Comparison of ENCODE assay signal across 8 cellular contexts in the genomic region with DNA sequence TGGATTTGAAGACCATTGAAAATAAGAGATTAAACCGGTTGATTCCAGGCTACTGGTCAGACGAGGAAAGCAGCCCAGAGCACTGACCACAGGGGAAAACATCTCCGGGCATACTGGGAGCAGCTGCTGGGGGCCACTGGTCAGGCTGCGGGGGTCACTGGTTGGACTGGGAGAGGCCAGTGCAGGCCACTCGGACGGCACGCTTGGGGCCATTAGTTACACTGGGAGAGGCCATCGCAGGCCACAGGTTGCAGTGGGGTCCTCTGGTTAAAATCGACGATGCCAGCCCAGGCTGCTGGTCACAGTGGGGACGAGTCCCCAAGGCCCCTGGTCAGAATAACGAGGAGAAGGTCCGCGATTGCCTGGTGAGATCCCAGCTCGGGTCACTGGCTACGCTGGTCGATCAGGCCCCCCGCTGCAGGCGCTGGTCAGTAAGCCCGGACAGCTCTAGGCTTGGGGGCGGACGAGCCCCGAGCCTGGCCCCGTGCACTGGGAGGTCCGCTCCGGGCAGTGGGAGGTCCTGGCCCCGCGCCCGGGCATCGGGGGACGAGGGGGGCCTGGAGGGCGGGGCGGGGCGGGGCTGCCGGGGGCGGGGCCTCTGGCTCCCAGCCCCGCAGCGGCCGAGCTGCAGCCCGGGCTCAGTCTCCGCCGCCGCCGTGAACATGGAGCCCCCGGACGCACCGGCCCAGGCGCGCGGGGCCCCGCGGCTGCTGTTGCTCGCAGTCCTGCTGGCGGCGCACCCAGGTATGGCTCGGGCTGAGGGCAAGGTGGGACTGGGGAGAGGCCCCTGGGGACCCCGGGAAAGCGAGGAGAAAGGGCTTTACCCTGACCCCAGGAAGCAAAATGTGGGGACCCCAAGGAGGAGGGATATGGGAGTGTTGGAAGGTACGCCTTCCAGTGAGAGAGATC. TPM values are rescaled to one million over a fixed set of nuclear protein-coding genes. Genes with fewer than 3 reads are reported as not detected.
DNase-seq lines count a peak whose midpoint lies in the region; ATAC-seq, FAIRE-seq and TF ChIP-seq lines count a peak whose summit lies in the region.

A gene with protein sequence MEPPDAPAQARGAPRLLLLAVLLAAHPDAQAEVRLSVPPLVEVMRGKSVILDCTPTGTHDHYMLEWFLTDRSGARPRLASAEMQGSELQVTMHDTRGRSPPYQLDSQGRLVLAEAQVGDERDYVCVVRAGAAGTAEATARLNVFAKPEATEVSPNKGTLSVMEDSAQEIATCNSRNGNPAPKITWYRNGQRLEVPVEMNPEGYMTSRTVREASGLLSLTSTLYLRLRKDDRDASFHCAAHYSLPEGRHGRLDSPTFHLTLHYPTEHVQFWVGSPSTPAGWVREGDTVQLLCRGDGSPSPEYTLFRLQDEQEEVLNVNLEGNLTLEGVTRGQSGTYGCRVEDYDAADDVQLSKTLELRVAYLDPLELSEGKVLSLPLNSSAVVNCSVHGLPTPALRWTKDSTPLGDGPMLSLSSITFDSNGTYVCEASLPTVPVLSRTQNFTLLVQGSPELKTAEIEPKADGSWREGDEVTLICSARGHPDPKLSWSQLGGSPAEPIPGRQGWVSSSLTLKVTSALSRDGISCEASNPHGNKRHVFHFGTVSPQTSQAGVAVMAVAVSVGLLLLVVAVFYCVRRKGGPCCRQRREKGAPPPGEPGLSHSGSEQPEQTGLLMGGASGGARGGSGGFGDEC (plus strand): TSS at position 641 of the 909 bp plus-strand sequence. CDS start 22 bp downstream, at position 663.

- FAIRE-seq in GM12878 (lab: Jason Lieb, UNC) = no peak

- in situ Hi-C loops in GM12878 (cut with MboI) = no loop called here

- SMC1A ChIA-PET in GM12878 (lab: Charles Lee; ENCODE audit: uncharacterized antibody, unreplicated experiment) = interaction anchor here (1.3 kb wide), 1 partner anchor 118 kb away, joined by 4 read pairs; no protein-coding TSS in a partner anchor

- TF ChIP-seq POLR2A in GM12878 (IDR thresholded peaks at IDR 0.05; ENCODE audit: low read depth, low read length) = no peak

- no TSS peak for BruUV-seq in GM12878 (replicated peaks; lab: Mats Ljungman, UMichigan)

- no peaks in the 10 kb centered on the region for H3K4me1 ChIP-seq in GM12878 (ENCODE audit: control insufficient read depth, insufficient read depth, low read length)
- H3K4me1 ChIP-seq in right cardiac atrium (ENCODE audit: control insufficient read depth, insufficient read depth, low read length) = peaks cover 4% of the 10 kb centered on the region

- peak within 1 kb of the TSS in 2 of 7 donors; percentile 8 to 19 for H3K27ac Mint-ChIP-seq in CD14-positive monocyte

- H3K36me3 ChIP-seq in GM12878 (ENCODE audit: control insufficient read depth in 2 of 2, insufficient read depth in 2 of 2, low read length in 1 of 2) = no peaks in the 10 kb centered on the region

- CTCF ChIA-PET in GM12878 (lab: Yijun Ruan, JAX) = interaction anchor here (3.7 kb wide), 1 partner anchor 85 kb away, joined by 16 read pairs; no protein-coding TSS in a partner anchor

- peak; percentile 49 for ATAC-seq in GM12878
- ATAC-seq in right cardiac atrium = peak; percentile 89 to 94
- no peak for ATAC-seq in GM21529 (IDR thresholded peaks at IDR 0.05; ENCODE audit: unreplicated experiment)
- ATAC-seq in HG02852 (IDR thresholded peaks at IDR 0.05; ENCODE audit: unreplicated experiment) = no peak
- no peak for ATAC-seq in GM19455 (IDR thresholded peaks at IDR 0.05; ENCODE audit: unreplicated experiment)

- H3K9me3 ChIP-seq in GM12878 (replicated peaks; ENCODE audit: control insufficient read depth, insufficient read depth, low read length) (no peaks in the 10 kb centered on the region), right cardiac atrium (ENCODE audit: control insufficient read depth, low read length) (no peaks in the 10 kb centered on the region)

- H3K27ac ChIP-seq in GM12878 (ENCODE audit: control insufficient read depth, insufficient read depth) (no peak within 1 kb of the TSS), right cardiac atrium (ENCODE audit: low read length) (peak within 1 kb of the TSS; percentile 67)

- no peak within 1 kb of the TSS for H3K4me3 ChIP-seq in GM12878
- peak within 1 kb of the TSS; percentile 66 for H3K4me3 ChIP-seq in right cardiac atrium (ENCODE audit: low read length)

- RAD21 ChIA-PET in GM12878 (lab: Charles Lee; ENCODE audit: unreplicated experiment) = interaction anchor here (1.6 kb wide), 1 partner anchor 119 kb away, joined by 5 read pairs; no protein-coding TSS in a partner anchor

- 7% methylated on average over 43 of the region's 59 CpGs for WGBS in GM12878 (ENCODE audit: insufficient coverage, insufficient replicate concordance, low lambda C conversion rate, missing lambda C conversion rate)
- WGBS in right cardiac atrium = 1% methylated on average over 59 of the region's 59 CpGs

- intact Hi-C loops in CD14-positive monocyte (cut with micrococcal nuclease) (no loop called here), GM12878 (cut with micrococcal nuclease; ENCODE audit: unreplicated experiment) (no loop called here), right cardiac atrium (cut with DNase I) (loop anchor here in 1 of 4 donors (5.0 kb wide), 1 partner anchor 34 kb away; no protein-coding TSS in a partner anchor), posterior vena cava (cut with DNase I) (loop anchor here in 1 of 2 donors (5.0 kb wide), 1 partner anchor 34 kb away; no protein-coding TSS in a partner anchor)

- no peak within 1 kb of the TSS for H3K4me2 ChIP-seq in GM12878 (ENCODE audit: control insufficient read depth, insufficient read depth)

- H3K9ac ChIP-seq in GM12878 (ENCODE audit: control insufficient read depth, insufficient read depth, low read length) = no peak within 1 kb of the TSS

- no peaks in the 10 kb centered on the region; a peak in 2 of 4 replicates for H3K27me3 ChIP-seq in GM12878 (replicated peaks in 1 of 2; ENCODE audit: control insufficient read depth in 2 of 2, insufficient read depth in 2 of 2, low read length in 1 of 2)
- no peaks in the 10 kb centered on the region for H3K27me3 ChIP-seq in right cardiac atrium (ENCODE audit: control insufficient read depth, insufficient read depth)

- no peak for TF ChIP-seq CTCF in CD14-positive monocyte (IDR thresholded peaks at IDR 0.05)
- TF ChIP-seq CTCF in GM12878 (IDR thresholded peaks at IDR 0.05 in 2 of 3, conservative IDR thresholded peaks at IDR 0.05 in 1 of 3; ENCODE audit: control insufficient read depth in 2 of 3, extremely low read depth in 1 of 3, insufficient read depth in 1 of 3, low read depth in 3 of 3, low read length in 3 of 3) = no peak

- POLR2A ChIA-PET in GM12878 (lab: Charles Lee) = no interaction called here

- no peaks in the 10 kb centered on the region for H3K79me2 ChIP-seq in GM12878 (ENCODE audit: control insufficient read depth, insufficient read depth, low read length)

- DNase-seq in CD14-positive monocyte (ENCODE audit: low spot score) = no peak
- peak; percentile 70 for DNase-seq in M059J (ENCODE audit: low read depth)
- DNase-seq in GM12878 (ENCODE audit: low read depth, low spot score) = no peak
- DNase-seq in right cardiac atrium = peak; percentile 84 to 96 (median 95)
- peak; percentile 87 for DNase-seq in posterior vena cava (ENCODE audit: low spot score)

- peaks cover 21 to 32% (median 22%) of the 10 kb centered on the region in 3 donors for H3K27me3 Mint-ChIP-seq in CD14-positive monocyte (ENCODE audit: low read depth in 3 of 3)

- no peak for TF ChIP-seq RAD21 in GM12878 (IDR thresholded peaks at IDR 0.05; ENCODE audit: insufficient read depth, low read depth, low read length)

- H3K36me3 Mint-ChIP-seq in CD14-positive monocyte = no peaks in the 10 kb centered on the region

- H2AFZ ChIP-seq in GM12878 (ENCODE audit: control insufficient read depth, low read depth, low read length) = no peak within 1 kb of the TSS

- H3K9me3 Mint-ChIP-seq in CD14-positive monocyte = peaks cover 0 to 10% (median 4%) of the 10 kb centered on the region in 7 donors

- no peaks in the 10 kb centered on the region for H4K20me1 ChIP-seq in GM12878 (ENCODE audit: control insufficient read depth, insufficient read depth)

- H3K4me3 Mint-ChIP-seq in CD14-positive monocyte = peak within 1 kb of the TSS; percentile 65 to 84

- peaks cover 12% of the 10 kb centered on the region for H3K4me1 Mint-ChIP-seq in CD14-positive monocyte

- no peak for TF ChIP-seq EP300 in GM12878 (IDR thresholded peaks at IDR 0.05; ENCODE audit: borderline replicate concordance in 1 of 2, control insufficient read depth in 1 of 2, low read depth in 2 of 2, low read length in 2 of 2)

TF ChIP-seq in GM12878, 131 proteins besides CTCF, POLR2A, EP300 and RAD21 (continues in another document):
- no peak for TF ChIP-seq FOXK2 (IDR thresholded peaks at IDR 0.05)

RNA-seq across cellular contexts. Expression of the gene that starts here (rescaled TPM):
- polyA plus RNA-seq in CD14-positive monocyte (not detected), GM12878 (2011; rRNA removed) (not detected in 2 replicates), GM12878 (2014; fragmentation: Illumina TruSeq; extraction: Trizol) (not detected in 2 replicates), GM12878 (2014; fragmentation: Nextera tagmentation; extraction: Ambion mirVana) (not detected), GM12878 (2014; rRNA removed) (not detected in 2 replicates), GM12878 (2016; fragmentation: Nextera tagmentation; extraction: Ambion mirVana) (under 1 TPM in 1 of 2 experiments, not detected in 1; 0.10 TPM), right cardiac atrium (107 TPM)
- total RNA-seq in M059J (2014; rRNA removed; shearing (Covaris generic)) = 23.3 and 49.5 TPM in 2 replicates
- total RNA-seq in GM12878 (2013; cell fraction: nucleolus; rRNA removed) = not detected in 2 replicates
- total RNA-seq in GM12878 (2014; rRNA removed) (not detected in 2 replicates), GM12878 (2014; rRNA removed; fragmentation: Illumina TruSeq; extraction: Trizol) (not detected in 2 replicates), GM12878 (2021) (0.29 and 0.64 TPM in 2 replicates), right cardiac atrium (100 to 1,000 TPM in 1 of 4 donors, 10 to 100 TPM in 3; 69.9 to 130 (median 80.1) TPM), posterior vena cava (10 to 100 TPM; 49.6 to 53.8 TPM)
- polyA plus RNA-seq in GM12878 (2011; ENCODE audit: low read depth) = not detected
- polyA plus RNA-seq in GM12878 (2011; cell fraction: cytosol; rRNA removed) = not detected in 2 replicates
- polyA plus RNA-seq in GM12878 (2011; cell fraction: nucleus; rRNA removed) = 0.12 TPM in 1 of 2 replicates, not detected in the other
- polyA plus RNA-seq in GM12878 (2012) = not detected in 2 replicates
- polyA minus RNA-seq in GM12878 (2011; rRNA and poly(A)+ RNA removed) = not detected in 2 replicates
- not detected in 2 replicates for polyA minus RNA-seq in GM12878 (2011; cell fraction: cytosol; rRNA and poly(A)+ RNA removed)
- polyA minus RNA-seq in GM12878 (2011; cell fraction: nucleus; rRNA and poly(A)+ RNA removed) = not detected in 2 replicates

Comparison
In these comparisons a context has a peak if more than half of its experiments do, and no peak if none do; other contexts are left out.
1. RNA of the gene that starts here (total RNA-seq): 69.9 to 130 TPM in right cardiac atrium, 49.6 to 53.8 TPM in posterior vena cava and 23.3 to 49.5 TPM in M059J; 0.29 to 0.64 TPM in GM12878; every median in the first group is over 10 times any median in the second.
2. RNA of the gene that starts here (polyA plus RNA-seq): 107 TPM in right cardiac atrium (single experiment); not detected in CD14-positive monocyte and 0.10 to 0.12 TPM in GM12878; every median in the first group is over 10 times any median in the second.
3. Peak in ATAC-seq in GM12878; RNA of the gene not detected or under 1 TPM.
4. DNase-seq: peak in M059J (single experiment), right cardiac atrium (3 of 3) and posterior vena cava (single experiment); none in CD14-positive monocyte (single experiment) and GM12878 (single experiment).
5. ATAC-seq: peak in right cardiac atrium (2 of 2); none in GM21529 (single experiment), HG02852 (single experiment) and GM19455 (single experiment).